16 cellular contexts compared by ENCODE assay signal in the genomic region with DNA sequence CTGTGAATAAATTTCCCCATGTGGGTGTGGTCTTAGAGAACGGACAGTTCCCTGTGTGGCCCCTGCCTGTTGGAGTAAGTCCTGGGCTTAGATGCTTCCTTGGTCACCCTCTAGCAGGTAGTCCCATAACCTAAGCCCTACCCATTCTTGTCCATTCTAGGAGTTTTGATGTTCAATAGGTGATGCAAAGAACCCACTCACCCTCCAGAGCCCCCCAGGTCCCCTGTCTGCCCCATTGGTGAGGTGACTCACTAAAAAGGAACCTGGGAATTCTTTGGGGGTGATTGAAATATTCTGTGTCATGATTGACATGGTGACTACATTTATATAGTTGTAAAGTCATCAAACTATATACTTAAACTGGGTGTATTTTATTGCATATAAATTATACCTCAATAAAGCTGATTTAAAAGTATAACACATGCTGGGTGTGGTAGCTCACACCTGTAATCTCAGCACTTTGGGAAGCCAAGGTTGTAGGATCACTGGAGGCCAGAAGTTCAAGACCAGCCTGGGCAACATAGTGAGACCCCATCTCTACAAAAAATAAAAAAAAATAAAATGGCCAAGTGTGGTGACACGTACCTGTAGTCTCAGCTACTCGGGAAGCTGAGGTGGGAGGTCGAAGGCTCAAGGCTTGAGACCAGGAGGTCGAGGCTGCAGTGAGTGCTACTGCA. TPM values are rescaled to one million over a fixed set of nuclear protein-coding genes. Genes with fewer than 3 reads are reported as not detected.
DNase-seq lines count a peak whose midpoint lies in the region; ATAC-seq and TF ChIP-seq lines count a peak whose summit lies in the region.
"Had no signal": no experiment of that assay in that cellular context is flagged by ENCODE, and none has a peak within 500 bp of the region (broad histone marks: within the 10 kb centered on the region; RNA-seq: fewer than 3 reads in every experiment).

No MANE protein-coding gene starts in this region.

- WGBS in endodermal cell (ENCODE audit: insufficient coverage in 1 of 2, insufficient read length in 1 of 2), 2 experiments: 77 to 100% methylated on average over 3 to 5 of the region's 5 CpGs

- no peak overlapping the region for H3K9ac ChIP-seq in endodermal cell (ENCODE audit: extremely low read depth, low read length, poor library complexity, severe bottlenecking)

- H3K9me3 Mint-ChIP-seq in chondrocyte (ENCODE audit: low read depth) (peaks cover 16% of the 10 kb centered on the region), endodermal cell (no peaks in the 10 kb centered on the region)

- ATAC-seq in mucosa of descending colon: peak; percentile 75
- ATAC-seq in HG02642 (IDR thresholded peaks at IDR 0.05; ENCODE audit: poor library complexity, unreplicated experiment): no peak
- no peak for ATAC-seq in GM18517 (IDR thresholded peaks at IDR 0.05; ENCODE audit: unreplicated experiment)
- ATAC-seq: GM23338 had no signal

- H3K4me3 ChIP-seq in endodermal cell (ENCODE audit: low read length): no peak overlapping the region
- no peak overlapping the region for H3K4me3 ChIP-seq in mucosa of descending colon
- H3K4me3 ChIP-seq: GM23338 had no signal

- H3K27ac Mint-ChIP-seq in chondrocyte (ENCODE audit: unreplicated experiment): no peak overlapping the region
- no peak overlapping the region for H3K27ac Mint-ChIP-seq in endodermal cell
- H3K27ac Mint-ChIP-seq: CD4-positive, CD25-positive, alpha-beta regulatory T cell; CD8-positive, alpha-beta memory T cell; GM23338 had no signal

- TF ChIP-seq CTCF in chondrocyte (IDR thresholded peaks at IDR 0.05) (no peak), endodermal cell (conservative IDR thresholded peaks at IDR 0.05) (no peak), mucosa of descending colon (IDR thresholded peaks at IDR 0.05) (no peak)

- H3K4me3 Mint-ChIP-seq in chondrocyte (ENCODE audit: unreplicated experiment): no peak overlapping the region
- no peak overlapping the region for H3K4me3 Mint-ChIP-seq in endodermal cell
- H3K4me3 Mint-ChIP-seq: CD4-positive, CD25-positive, alpha-beta regulatory T cell; GM23338 had no signal

- H3K4me1 ChIP-seq in endodermal cell (ENCODE audit: control insufficient read depth, insufficient read depth, low read length) (no peaks in the 10 kb centered on the region), mucosa of descending colon (ENCODE audit: low read depth) (peaks cover 15% of the 10 kb centered on the region)
- H3K4me1 ChIP-seq: BE2C had no signal

- peaks cover 6% of the 10 kb centered on the region for H3K27me3 ChIP-seq in endodermal cell (ENCODE audit: control insufficient read depth, insufficient read depth, low read length, poor library complexity, severe bottlenecking)

- intact Hi-C loops in mucosa of descending colon (cut with DNase I, micrococcal nuclease): no loop called here

- H3K9me3 ChIP-seq in endodermal cell (ENCODE audit: control insufficient read depth, low read length): peaks cover 5% of the 10 kb centered on the region
- H3K9me3 ChIP-seq in mucosa of descending colon: no peaks in the 10 kb centered on the region
- H3K9me3 ChIP-seq: BE2C had no signal

- DNase-seq in chondrocyte (ENCODE audit: low spot score) (peak; percentile 17), endodermal cell (peak; percentile 1), mucosa of descending colon (peak in 2 of 3 donors; percentile 51), D341Med (ENCODE audit: low spot score) (no peak)
- DNase-seq: ACHN; BE2C; C1 segment of cervical spinal cord; CD4-positive, CD25-positive, alpha-beta regulatory T cell; CD8-positive, alpha-beta memory T cell; COR-L47; HCEC 1CT had no signal

- H3K36me3 ChIP-seq in endodermal cell (ENCODE audit: control insufficient read depth, insufficient read depth, low read length) (no peaks in the 10 kb centered on the region), mucosa of descending colon (ENCODE audit: low read depth) (no peaks in the 10 kb centered on the region)
- H3K36me3 ChIP-seq: BE2C had no signal

- H3K27me3 Mint-ChIP-seq in chondrocyte (ENCODE audit: low read depth) (peaks cover 31% of the 10 kb centered on the region), endodermal cell (ENCODE audit: insufficient read depth) (peaks cover 68% of the 10 kb centered on the region)

- no peaks in the 10 kb centered on the region for H3K36me3 Mint-ChIP-seq in chondrocyte (ENCODE audit: low read depth)
- H3K36me3 Mint-ChIP-seq in endodermal cell (ENCODE audit: low read depth): no peaks in the 10 kb centered on the region
- H3K36me3 Mint-ChIP-seq: CD4-positive, CD25-positive, alpha-beta regulatory T cell had no signal

- H3K27ac ChIP-seq in endodermal cell (ENCODE audit: low read depth, low read length): no peak overlapping the region
- H3K27ac ChIP-seq: HL-60 had no signal

- H3K4me1 Mint-ChIP-seq in chondrocyte (ENCODE audit: low read depth) (no peaks in the 10 kb centered on the region), endodermal cell (peaks cover 3% of the 10 kb centered on the region)
- H3K4me1 Mint-ChIP-seq: CD4-positive, CD25-positive, alpha-beta regulatory T cell; CD8-positive, alpha-beta memory T cell had no signal

RNA-seq across cellular contexts. Expression of gene GTF3C5, which starts 20.8 kb away (rescaled TPM):
- total RNA-seq in chondrocyte (36.5 to 46.3 TPM (median 38.5 TPM) in 3 replicates), endodermal cell (10 to 100 TPM; 89.7 to 94.6 TPM), mucosa of descending colon (10 to 100 TPM; 45.8 to 53.6 (median 52.2) TPM)
- polyA plus RNA-seq in endodermal cell (2013, experiment 1 of 2): 83.2 TPM
- 78.9 TPM for polyA plus RNA-seq in endodermal cell (2013, experiment 2 of 2)

RNA-seq across cellular contexts. Expression of gene GFI1B, which starts 31.6 kb away (rescaled TPM):
- total RNA-seq in chondrocyte (not detected in 3 replicates), endodermal cell (under 1 TPM in 1 of 2 donors, not detected in 1; 0.44 TPM), mucosa of descending colon (1 to 10 TPM; 1.4 to 2.6 (median 1.5) TPM)
- polyA plus RNA-seq in endodermal cell (2013, experiment 1 of 2): not detected
- polyA plus RNA-seq in endodermal cell (2013, experiment 2 of 2): not detected
- total RNA-seq: CD8-positive, alpha-beta memory T cell; HT1080 had no signal
- polyA plus RNA-seq: CD8-positive, alpha-beta memory T cell; GM23338 had no signal

RNA-seq across cellular contexts. Expression of gene CEL, which starts 51.7 kb away (rescaled TPM):
- total RNA-seq in chondrocyte: 0.87 to 1.5 TPM (median 1.1 TPM) in 3 replicates
- total RNA-seq in endodermal cell: 1 to 10 TPM; 1.7 to 3.3 TPM
- polyA plus RNA-seq in endodermal cell (2013, experiment 1 of 2): 2.8 TPM
- 2.2 TPM for polyA plus RNA-seq in endodermal cell (2013, experiment 2 of 2)
- 1 to 10 TPM in 2 of 3 donors, under 1 TPM in 1; 0.87 to 1.6 (median 1.4) TPM for total RNA-seq in mucosa of descending colon
- polyA plus RNA-seq: CD4-positive, CD25-positive, alpha-beta regulatory T cell; CD8-positive, alpha-beta memory T cell had no signal
